9 cellular contexts compared by ENCODE assay signal in the genomic region with DNA sequence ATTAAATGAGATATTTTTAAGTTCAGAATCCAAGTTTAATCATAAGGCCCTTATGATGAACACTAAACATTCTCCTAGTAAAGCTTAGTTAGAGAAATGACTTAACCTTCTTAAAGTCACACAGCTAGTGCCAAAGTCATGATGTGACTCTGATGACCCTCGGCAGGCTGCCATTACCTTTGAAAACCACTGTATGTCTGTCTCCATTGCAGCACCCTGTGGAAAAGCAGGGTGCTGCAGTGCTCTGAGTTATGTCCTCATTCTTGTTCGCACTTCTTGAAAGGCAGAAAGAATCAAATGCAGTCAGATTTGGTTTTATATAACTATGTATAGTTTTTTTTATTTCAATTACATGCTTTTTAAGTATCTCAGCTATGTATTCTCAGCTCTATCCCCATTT.
DNase-seq lines count a peak whose midpoint lies in the region; TF ChIP-seq lines count a peak whose summit lies in the region.
"Had no signal": no experiment of that assay in that cellular context is flagged by ENCODE, and none has a peak within 500 bp of the region (broad histone marks: within the 10 kb centered on the region; RNA-seq: fewer than 3 reads in every experiment).

No MANE protein-coding gene starts in this region.

- no peaks in the 10 kb centered on the region for H3K4me1 Mint-ChIP-seq in endodermal cell

- 60 to 95% methylated on average over 1 to 2 of the region's 2 CpGs for WGBS in endodermal cell (ENCODE audit: insufficient coverage in 1 of 2, insufficient read length in 1 of 2), 2 experiments
- WGBS in tibial nerve, 2 donors = 88 to 93% methylated on average over 2 of the region's 2 CpGs

- no peaks in the 10 kb centered on the region for H3K27me3 Mint-ChIP-seq in endodermal cell (ENCODE audit: insufficient read depth)
- H3K27me3 Mint-ChIP-seq: activated naive CD8-positive, alpha-beta T cell had no signal

- H3K27ac ChIP-seq in endodermal cell (ENCODE audit: low read depth, low read length) (no peak overlapping the region), tibial nerve (no peak overlapping the region)
- no peak overlapping the region for H3K27ac ChIP-seq in effector memory CD4-positive, alpha-beta T cell (ENCODE audit: insufficient read depth, low read length, poor library complexity, severe bottlenecking)

- no peak overlapping the region for H3K4me3 ChIP-seq in AG10803 (ENCODE audit: low read length)
- no peak overlapping the region for H3K4me3 ChIP-seq in MG63
- no peak overlapping the region for H3K4me3 ChIP-seq in endodermal cell (ENCODE audit: low read length)
- H3K4me3 ChIP-seq in effector memory CD4-positive, alpha-beta T cell (ENCODE audit: insufficient read depth, low read depth, low read length, poor library complexity, severe bottlenecking) = no peak overlapping the region
- H3K4me3 ChIP-seq in tibial nerve = no peak overlapping the region

- TF ChIP-seq EP300 in tibial nerve (IDR thresholded peaks at IDR 0.05) = no peak

- in situ Hi-C loops in GM13976 (cut with MboI; ENCODE audit: low sequenced_read_pairs, unreplicated experiment) = loop anchor here (10.0 kb wide), 1 partner anchor 109 kb away; a partner anchor contains a TSS

- DNase-seq in AG10803 (ENCODE audit: low read depth) (peak; percentile 22), GM13976 (ENCODE audit: low spot score) (peak; percentile 15), MG63 (peak; percentile 2), endodermal cell (peak; percentile 66), NCI-H82 (lab: John Stamatoyannopoulos, UW) (no peak), tibial nerve (ENCODE audit: low spot score in 2 of 2) (no peak), globus pallidus (ENCODE audit: low spot score) (no peak)
- no peak for DNase-seq in effector memory CD4-positive, alpha-beta T cell

- H3K27me3 ChIP-seq in MG63 (no peaks in the 10 kb centered on the region), endodermal cell (ENCODE audit: control insufficient read depth, insufficient read depth, low read length, poor library complexity, severe bottlenecking) (no peaks in the 10 kb centered on the region), tibial nerve (no peaks in the 10 kb centered on the region)
- H3K27me3 ChIP-seq in effector memory CD4-positive, alpha-beta T cell (replicated peaks; ENCODE audit: control insufficient read depth, insufficient read depth, low read length, poor library complexity, severe bottlenecking) = no peaks in the 10 kb centered on the region

- no peak for TF ChIP-seq POLR2A in tibial nerve (IDR thresholded peaks at IDR 0.05)

- H3K4me1 ChIP-seq in endodermal cell (ENCODE audit: control insufficient read depth, insufficient read depth, low read length) (no peaks in the 10 kb centered on the region), tibial nerve (no peaks in the 10 kb centered on the region)
- no peaks in the 10 kb centered on the region for H3K4me1 ChIP-seq in effector memory CD4-positive, alpha-beta T cell (ENCODE audit: control insufficient read depth, insufficient read depth, low read length, poor library complexity, severe bottlenecking)

- H3K36me3 ChIP-seq in MG63 = peaks cover 2% of the 10 kb centered on the region
- peaks cover 9% of the 10 kb centered on the region for H3K36me3 ChIP-seq in endodermal cell (ENCODE audit: control insufficient read depth, insufficient read depth, low read length)
- peaks cover 10% of the 10 kb centered on the region for H3K36me3 ChIP-seq in effector memory CD4-positive, alpha-beta T cell (ENCODE audit: control insufficient read depth, insufficient read depth, low read length)
- peaks cover 0 to 4% (median 0%) of the 10 kb centered on the region in 3 donors for H3K36me3 ChIP-seq in tibial nerve

- H3K27ac Mint-ChIP-seq in endodermal cell = no peak overlapping the region
- H3K27ac Mint-ChIP-seq: activated naive CD8-positive, alpha-beta T cell had no signal

- H3K9ac ChIP-seq in endodermal cell (ENCODE audit: extremely low read depth, low read length, poor library complexity, severe bottlenecking) = no peak overlapping the region

- no peak overlapping the region for H3K4me3 Mint-ChIP-seq in endodermal cell
- H3K4me3 Mint-ChIP-seq: activated naive CD8-positive, alpha-beta T cell had no signal

- H3K36me3 Mint-ChIP-seq in endodermal cell (ENCODE audit: low read depth) = no peaks in the 10 kb centered on the region

- TF ChIP-seq CTCF in AG10803 (conservative IDR thresholded peaks at IDR 0.05; ENCODE audit: low read length) (peak; percentile 30), GM13976 (IDR thresholded peaks at IDR 0.05; ENCODE audit: borderline replicate concordance, control extremely low read depth, extremely low read depth, insufficient read depth, missing control alignments) (peak; percentile 37), endodermal cell (conservative IDR thresholded peaks at IDR 0.05) (peak; percentile 70), tibial nerve (IDR thresholded peaks at IDR 0.05) (no peak)

- H3K9me3 ChIP-seq in MG63 (no peaks in the 10 kb centered on the region), endodermal cell (ENCODE audit: control insufficient read depth, low read length) (no peaks in the 10 kb centered on the region), tibial nerve (no peaks in the 10 kb centered on the region)
- H3K9me3 ChIP-seq in effector memory CD4-positive, alpha-beta T cell (ENCODE audit: control insufficient read depth, low read length) = no peaks in the 10 kb centered on the region

- H3K9me3 Mint-ChIP-seq in endodermal cell = no peaks in the 10 kb centered on the region

Comparison
In these comparisons a context has a peak if more than half of its experiments do, and no peak if none do; other contexts are left out.
1. DNase-seq: peak in AG10803 (single experiment), GM13976 (single experiment), MG63 (single experiment) and endodermal cell (single experiment); none in NCI-H82 (single experiment), effector memory CD4-positive, alpha-beta T cell (0 of 3), tibial nerve (0 of 2) and globus pallidus (single experiment).
2. CTCF ChIP-seq: peak in AG10803 (single experiment), GM13976 (single experiment) and endodermal cell (single experiment); none in tibial nerve (0 of 5).